ENCODE assay signal across 7 cellular contexts in the genomic region with DNA sequence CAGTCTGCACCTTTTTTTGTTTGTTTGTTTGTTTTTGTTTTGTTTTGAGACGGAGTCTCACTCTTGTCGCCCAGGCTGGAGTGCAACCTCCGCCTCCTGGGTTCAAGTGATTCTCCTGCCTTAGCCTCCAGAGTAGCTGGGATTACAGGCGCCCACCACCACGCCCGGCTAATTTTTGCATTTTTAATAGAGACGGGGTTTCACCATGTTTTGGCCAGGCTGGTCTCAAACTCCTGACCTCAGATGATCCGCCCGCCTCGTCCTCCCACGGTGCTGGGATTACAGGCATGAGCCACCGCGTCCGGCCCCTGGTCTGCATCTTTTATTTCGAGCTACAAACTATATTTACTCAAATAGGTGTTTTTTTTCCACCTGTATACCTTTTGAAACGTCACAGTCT. TPM values are rescaled to one million over a fixed set of nuclear protein-coding genes. Genes with fewer than 3 reads are reported as not detected.
DNase-seq lines count a peak whose midpoint lies in the region; ATAC-seq and TF ChIP-seq lines count a peak whose summit lies in the region.
"Not testable (repeated sequence)": the region's sequence is repeated elsewhere in the genome, so short reads cannot be mapped to it uniquely, and the experiment has no call there.

No MANE protein-coding gene starts in this region.

- DNase-seq in GM12865 (ENCODE audit: low read depth); NT2/D1 (ENCODE audit: low read depth, low spot score); chondrocyte (ENCODE audit: low spot score); left ventricle myocardium inferior; smooth muscle cell (lab: John Stamatoyannopoulos, UW; ENCODE audit: unreplicated experiment): not testable (repeated sequence)
- peak; percentile 28 for DNase-seq in activated CD8-positive, alpha-beta T cell treated with anti-CD3 and anti-CD28 coated beads for 36 hours

- not testable (repeated sequence) for TF ChIP-seq CTCF in GM12865 (IDR thresholded peaks at IDR 0.05; ENCODE audit: insufficient read depth, low read depth, low read length, missing control alignments); activated CD8-positive, alpha-beta T cell treated with anti-CD3 and anti-CD28 coated beads for 36 hours (IDR thresholded peaks at IDR 0.05); chondrocyte (IDR thresholded peaks at IDR 0.05); left ventricle myocardium inferior (IDR thresholded peaks at IDR 0.05; ENCODE audit: borderline replicate concordance); smooth muscle cell (IDR thresholded peaks at IDR 0.05; ENCODE audit: borderline replicate concordance, insufficient read depth, poor library complexity, severe bottlenecking)

- CTCF ChIA-PET in activated CD8-positive, alpha-beta T cell treated with anti-CD3 and anti-CD28 coated beads for 36 hours (lab: Charles Lee), result interaction anchor here (1.3 kb wide), 1 partner anchor 36 kb away, joined by 4 read pairs; no protein-coding TSS in a partner anchor

- not testable (repeated sequence) for H3K9me3 Mint-ChIP-seq in activated CD8-positive, alpha-beta T cell treated with anti-CD3 and anti-CD28 coated beads for 36 hours; chondrocyte (ENCODE audit: low read depth)

- peaks cover 30% of the 10 kb centered on the region for H3K36me3 Mint-ChIP-seq in activated CD8-positive, alpha-beta T cell treated with anti-CD3 and anti-CD28 coated beads for 36 hours (ENCODE audit: low read depth)
- not testable (repeated sequence) for H3K36me3 Mint-ChIP-seq in chondrocyte (ENCODE audit: low read depth)

- intact Hi-C loops in activated CD8-positive, alpha-beta T cell treated with anti-CD3 and anti-CD28 coated beads for 36 hours (cut with micrococcal nuclease); left ventricle myocardium inferior (cut with micrococcal nuclease): not testable (repeated sequence)

- not testable (repeated sequence) for H3K27me3 ChIP-seq in NT2/D1 (ENCODE audit: insufficient read depth, insufficient read length); left ventricle myocardium inferior (ENCODE audit: low read depth); muscle layer of duodenum (ENCODE audit: low read depth, low read length); smooth muscle cell (ENCODE audit: low read depth)

- peaks cover 33% of the 10 kb centered on the region for H3K4me1 Mint-ChIP-seq in activated CD8-positive, alpha-beta T cell treated with anti-CD3 and anti-CD28 coated beads for 36 hours (ENCODE audit: low read depth)
- H3K4me1 Mint-ChIP-seq in chondrocyte (ENCODE audit: low read depth), result peaks cover 38% of the 10 kb centered on the region

- ATAC-seq in activated CD8-positive, alpha-beta T cell treated with anti-CD3 and anti-CD28 coated beads for 36 hours, result not testable (repeated sequence)

- H3K9ac ChIP-seq in NT2/D1 (ENCODE audit: insufficient read length, low read depth), result peak overlapping the region; percentile 86
- peak overlapping the region; percentile 99 for H3K9ac ChIP-seq in smooth muscle cell (ENCODE audit: low read depth)

- peak overlapping the region; percentile 89 for H3K4me3 Mint-ChIP-seq in activated CD8-positive, alpha-beta T cell treated with anti-CD3 and anti-CD28 coated beads for 36 hours
- H3K4me3 Mint-ChIP-seq in chondrocyte (ENCODE audit: unreplicated experiment), result peak overlapping the region; percentile 83

- H3K36me3 ChIP-seq in NT2/D1 (ENCODE audit: insufficient read depth, insufficient read length, low read length) (peaks cover 37% of the 10 kb centered on the region), left ventricle myocardium inferior (peaks cover 30% of the 10 kb centered on the region), muscle layer of duodenum (ENCODE audit: control insufficient read depth in 1 of 2, insufficient read depth in 2 of 2, low read length in 2 of 2) (peaks cover 13 to 24% of the 10 kb centered on the region in 2 donors)
- not testable (repeated sequence) for H3K36me3 ChIP-seq in smooth muscle cell (ENCODE audit: low read depth)

- peaks cover 23% of the 10 kb centered on the region for H4K20me1 ChIP-seq in smooth muscle cell (ENCODE audit: low read depth)

- WGBS in smooth muscle cell (ENCODE audit: low lambda C conversion rate), result 4% methylated on average over 16 of the region's 16 CpGs

- H3K27ac ChIP-seq in left ventricle myocardium inferior (replicated peaks) (peak overlapping the region; percentile 97), muscle layer of duodenum (ENCODE audit: low read length) (peak overlapping the region; percentile 96)
- H3K27ac ChIP-seq in smooth muscle cell (ENCODE audit: low read depth), result not testable (repeated sequence)

- H2AFZ ChIP-seq in smooth muscle cell (ENCODE audit: low read depth), result peak overlapping the region; percentile 96

- not testable (repeated sequence) for H3F3A ChIP-seq in smooth muscle cell (ENCODE audit: low read depth)

- H3K4me1 ChIP-seq in NT2/D1 (ENCODE audit: insufficient read depth, insufficient read length), result not testable (repeated sequence)
- H3K4me1 ChIP-seq in left ventricle myocardium inferior (peaks cover 49% of the 10 kb centered on the region), muscle layer of duodenum (ENCODE audit: control insufficient read depth in 1 of 2, insufficient read depth in 2 of 2, low read length in 2 of 2) (peaks cover 0 to 25% of the 10 kb centered on the region in 2 donors), smooth muscle cell (ENCODE audit: low read depth) (peaks cover 22% of the 10 kb centered on the region)

- peak overlapping the region; percentile 91 for H3K4me3 ChIP-seq in GM12865 (ENCODE audit: low read depth, low read length)
- H3K4me3 ChIP-seq in NT2/D1 (ENCODE audit: insufficient read length, low read depth), result peak overlapping the region; percentile 58
- H3K4me3 ChIP-seq in left ventricle myocardium inferior, result peak overlapping the region; percentile 89
- peak overlapping the region; percentile 77 to 95 for H3K4me3 ChIP-seq in muscle layer of duodenum (ENCODE audit: low read depth in 1 of 2, low read length in 2 of 2)
- H3K4me3 ChIP-seq in smooth muscle cell, result peak overlapping the region; percentile 70

- POLR2A ChIA-PET in activated CD8-positive, alpha-beta T cell treated with anti-CD3 and anti-CD28 coated beads for 36 hours (lab: Charles Lee), result interaction anchor here (0.7 to 1.8 kb wide), 6 partner anchors 9 to 181 kb away, joined by 3 to 8 read pairs (median 4); partner anchors contain the start of gene CENPH

- peak overlapping the region; percentile 92 for H3K4me2 ChIP-seq in smooth muscle cell

- H3K27ac Mint-ChIP-seq in activated CD8-positive, alpha-beta T cell treated with anti-CD3 and anti-CD28 coated beads for 36 hours, result peak overlapping the region; percentile 94
- peak overlapping the region; percentile 12 for H3K27ac Mint-ChIP-seq in chondrocyte (ENCODE audit: unreplicated experiment)

- peaks cover 66% of the 10 kb centered on the region for H3K79me2 ChIP-seq in smooth muscle cell (ENCODE audit: low read depth)

- not testable (repeated sequence) for H3K27me3 Mint-ChIP-seq in activated CD8-positive, alpha-beta T cell treated with anti-CD3 and anti-CD28 coated beads for 36 hours; chondrocyte (ENCODE audit: low read depth)

- H3K9me3 ChIP-seq in NT2/D1 (ENCODE audit: insufficient read depth, low read length); left ventricle myocardium inferior (replicated peaks); muscle layer of duodenum (ENCODE audit: control insufficient read depth in 1 of 2, low read length in 2 of 2); smooth muscle cell (replicated peaks; ENCODE audit: low read depth): not testable (repeated sequence)

RNA-seq across cellular contexts. Expression of gene RAD17, which starts 0.7 kb away (rescaled TPM):
- 10 to 100 TPM; 22.9 to 26.5 TPM for total RNA-seq in activated CD8-positive, alpha-beta T cell treated with anti-CD3 and anti-CD28 coated beads for 36 hours
- total RNA-seq in chondrocyte (22.4 to 25.7 TPM (median 25.3 TPM) in 3 replicates), left ventricle myocardium inferior (19.4 TPM), smooth muscle cell (21.2 and 23.9 TPM in 2 replicates)
- polyA plus RNA-seq in smooth muscle cell, result 16.2 and 21.9 TPM in 2 replicates

RNA-seq across cellular contexts. Expression of gene AK6, which starts 1.0 kb away (rescaled TPM):
- total RNA-seq in activated CD8-positive, alpha-beta T cell treated with anti-CD3 and anti-CD28 coated beads for 36 hours, result 100 to 1,000 TPM in 1 of 2 experiments, 10 to 100 TPM in 1; 95.7 to 107 TPM
- total RNA-seq in chondrocyte (32.5 to 38.6 TPM (median 33.0 TPM) in 3 replicates), left ventricle myocardium inferior (39.4 TPM), smooth muscle cell (48.7 and 66.0 TPM in 2 replicates)
- polyA plus RNA-seq in smooth muscle cell, result 95.1 and 98.7 TPM in 2 replicates

RNA-seq across cellular contexts. Expression of gene TAF9, which starts 1.0 kb away (rescaled TPM):
- total RNA-seq in activated CD8-positive, alpha-beta T cell treated with anti-CD3 and anti-CD28 coated beads for 36 hours, result 10 to 100 TPM; 68.8 to 70.6 TPM
- total RNA-seq in chondrocyte (49.4 to 75.6 TPM (median 64.8 TPM) in 3 replicates), left ventricle myocardium inferior (32.2 TPM), smooth muscle cell (68.2 and 74.4 TPM in 2 replicates)
- polyA plus RNA-seq in smooth muscle cell, result 67.2 and 76.9 TPM in 2 replicates

RNA-seq across cellular contexts. Expression of gene CCDC125, which starts 37.7 kb away (rescaled TPM):
- total RNA-seq in activated CD8-positive, alpha-beta T cell treated with anti-CD3 and anti-CD28 coated beads for 36 hours, result 1 to 10 TPM; 8.3 to 9.1 TPM
- 1.5 to 4.6 TPM (median 1.9 TPM) in 3 replicates for total RNA-seq in chondrocyte
- total RNA-seq in left ventricle myocardium inferior, result 2.4 TPM
- 0.09 and 0.18 TPM in 2 replicates for total RNA-seq in smooth muscle cell
- 0.15 TPM in 1 of 2 replicates, not detected in the other for polyA plus RNA-seq in smooth muscle cell

RNA-seq across cellular contexts. Expression of gene MARVELD2, which starts 44.6 kb away (rescaled TPM):
- under 1 TPM; 0.29 to 0.60 TPM for total RNA-seq in activated CD8-positive, alpha-beta T cell treated with anti-CD3 and anti-CD28 coated beads for 36 hours
- total RNA-seq in chondrocyte, result 1.2 to 2.2 TPM (median 2.0 TPM) in 3 replicates
- 0.96 TPM for total RNA-seq in left ventricle myocardium inferior
- 6.1 and 8.3 TPM in 2 replicates for total RNA-seq in smooth muscle cell
- 1.4 and 11.0 TPM in 2 replicates for polyA plus RNA-seq in smooth muscle cell
